18 cellular contexts compared by ENCODE assay signal in genomic region chr7:142152076-142152475, GRCh38. TPM values are rescaled to one million over a fixed set of nuclear protein-coding genes. Genes with fewer than 3 reads are reported as not detected.
DNase-seq lines count a peak whose midpoint lies in the region; ATAC-seq, FAIRE-seq and TF ChIP-seq lines count a peak whose summit lies in the region.
"Had no signal": no experiment of that assay in that cellular context is flagged by ENCODE, and none has a peak within 500 bp of the region (broad histone marks: within the 10 kb centered on the region; RNA-seq: fewer than 3 reads in every experiment).

No MANE protein-coding gene starts in this region.

- RAD21 ChIA-PET in GM12878 (lab: Charles Lee; ENCODE audit: unreplicated experiment) = no interaction called here

- WGBS in GM12878 (ENCODE audit: insufficient coverage, insufficient replicate concordance, low lambda C conversion rate, missing lambda C conversion rate) = 0% methylated on average over 1 of the region's 1 CpG

- H3K36me3 ChIP-seq in GM12878 (ENCODE audit: control insufficient read depth in 2 of 2, insufficient read depth in 2 of 2, low read length in 1 of 2) = no peaks in the 10 kb centered on the region
- no peaks in the 10 kb centered on the region for H3K36me3 ChIP-seq in PC-3 (ENCODE audit: low read depth, low read length)
- H3K36me3 ChIP-seq: HAP-1, heart right ventricle had no signal

- FAIRE-seq in GM12878 (lab: Jason Lieb, UNC) = no peak
- FAIRE-seq: colon had no signal

- TF ChIP-seq EP300 in GM12878 (IDR thresholded peaks at IDR 0.05; ENCODE audit: borderline replicate concordance in 1 of 2, control insufficient read depth in 1 of 2, low read depth in 2 of 2, low read length in 2 of 2) = no peak

- intact Hi-C loops in GM12878 (cut with micrococcal nuclease; ENCODE audit: unreplicated experiment) (no loop called here), head of caudate nucleus (cut with DNase I) (no loop called here), PC-3 (cut with micrococcal nuclease) (no loop called here)

- no peaks in the 10 kb centered on the region for H4K20me1 ChIP-seq in GM12878 (ENCODE audit: control insufficient read depth, insufficient read depth)
- no peaks in the 10 kb centered on the region for H4K20me1 ChIP-seq in PC-3 (ENCODE audit: low read length)

- H3K79me2 ChIP-seq in GM12878 (ENCODE audit: control insufficient read depth, insufficient read depth, low read length) (no peaks in the 10 kb centered on the region), PC-3 (ENCODE audit: low read length) (no peaks in the 10 kb centered on the region)

- no peaks in the 10 kb centered on the region for H3K9me2 ChIP-seq in PC-3 (replicated peaks; ENCODE audit: low read length)

- CTCF ChIA-PET in GM12878 (lab: Yijun Ruan, JAX) (interaction anchor here (0.6 to 1.0 kb wide), 2 partner anchors 160 to 366 kb away, joined by 3 read pairs; no protein-coding TSS in a partner anchor), PC-3 (lab: Charles Lee) (no interaction called here)

- ATAC-seq in GM18502 (IDR thresholded peaks at IDR 0.05; ENCODE audit: poor library complexity, unreplicated experiment) (peak; percentile 86), GM19395 (IDR thresholded peaks at IDR 0.05; ENCODE audit: unreplicated experiment) (peak; percentile 53), HG03159 (IDR thresholded peaks at IDR 0.05; ENCODE audit: unreplicated experiment) (peak; percentile 71), GM12878 (peak; percentile 78), PC-3 (no peak)
- ATAC-seq: esophagus mucosa, heart right ventricle, left ventricle myocardium superior had no signal

- H3K4me2 ChIP-seq in GM12878 (ENCODE audit: control insufficient read depth, insufficient read depth) (no peak overlapping the region), PC-3 (ENCODE audit: low read length) (no peak overlapping the region)

- H3K9ac ChIP-seq in GM12878 (ENCODE audit: control insufficient read depth, insufficient read depth, low read length) (no peak overlapping the region), PC-3 (ENCODE audit: low read length) (no peak overlapping the region)

- H3K27ac ChIP-seq in GM12878 (ENCODE audit: control insufficient read depth, insufficient read depth) = no peak overlapping the region
- H3K27ac ChIP-seq in PC-3 (ENCODE audit: low read length) = no peak overlapping the region
- H3K27ac ChIP-seq: heart right ventricle had no signal

- no peak for TF ChIP-seq POLR2A in GM12878 (IDR thresholded peaks at IDR 0.05; ENCODE audit: low read depth, low read length)

- H3K4me3 ChIP-seq in GM12878 = no peak overlapping the region
- no peak overlapping the region for H3K4me3 ChIP-seq in PC-3 (ENCODE audit: low read length)
- H3K4me3 ChIP-seq: HAP-1, heart right ventricle had no signal

- H2AFZ ChIP-seq in GM12878 (ENCODE audit: control insufficient read depth, low read depth, low read length) (no peak overlapping the region), PC-3 (ENCODE audit: low read length) (no peak overlapping the region)

- peak; percentile 5 for DNase-seq in GM12878 (ENCODE audit: low read depth, low spot score)
- DNase-seq in head of caudate nucleus = no peak
- DNase-seq in PC-3 = no peak
- no peak for DNase-seq in NCI-H1105 treated with DMSO at 0.1 percent for 48 hours (lab: John Stamatoyannopoulos, UW)
- DNase-seq in NCI-H774 (lab: John Stamatoyannopoulos, UW) = no peak
- DNase-seq: activated CD4-positive, alpha-beta T cell treated with anti-CD3 and anti-CD28 coated beads, Interleukin-2, amount 10 ng/mL, durations not matched to agents 7 days and 5 days; heart right ventricle; IMR-90; left ventricle myocardium superior; NCI-H1417 treated with DMSO at 0.1 percent for 48 hours; NCI-H446; RPMI8226 had no signal

- H3K4me1 ChIP-seq in GM12878 (ENCODE audit: control insufficient read depth, insufficient read depth, low read length) = no peaks in the 10 kb centered on the region
- H3K4me1 ChIP-seq in PC-3 (ENCODE audit: insufficient read depth, low read length) = no peaks in the 10 kb centered on the region
- H3K4me1 ChIP-seq: HAP-1, heart right ventricle had no signal

- POLR2A ChIA-PET in GM12878 (lab: Charles Lee) (no interaction called here), PC-3 (lab: Charles Lee; ENCODE audit: unreplicated experiment) (no interaction called here)

- BruUV-seq in GM12878 (replicated peaks; lab: Mats Ljungman, UMichigan) = no TSS peak
- no TSS peak for BruUV-seq in PC-3 (replicated peaks; lab: Mats Ljungman, UMichigan)

- H3F3A ChIP-seq in PC-3 (ENCODE audit: low read length, unreplicated experiment) = no peaks in the 10 kb centered on the region

- SMC1A ChIA-PET in GM12878 (lab: Charles Lee; ENCODE audit: uncharacterized antibody, unreplicated experiment) = no interaction called here

- TF ChIP-seq RAD21 in GM12878 (IDR thresholded peaks at IDR 0.05; ENCODE audit: insufficient read depth, low read depth, low read length) = no peak

- in situ Hi-C loops in GM12878 (cut with MboI) = no loop called here

- no peaks in the 10 kb centered on the region for H3K27me3 ChIP-seq in GM12878 (replicated peaks in 1 of 2; ENCODE audit: control insufficient read depth in 2 of 2, insufficient read depth in 2 of 2, low read length in 1 of 2)
- peaks cover 49% of the 10 kb centered on the region for H3K27me3 ChIP-seq in PC-3 (ENCODE audit: low read length)
- H3K27me3 ChIP-seq: heart right ventricle had no signal

- H3K9me3 ChIP-seq in GM12878 (replicated peaks; ENCODE audit: control insufficient read depth, insufficient read depth, low read length) (no peaks in the 10 kb centered on the region), PC-3 (ENCODE audit: low read length) (no peaks in the 10 kb centered on the region)
- H3K9me3 ChIP-seq: HAP-1 had no signal

- no peak for TF ChIP-seq CTCF in GM12878 (IDR thresholded peaks at IDR 0.05 in 2 of 3, conservative IDR thresholded peaks at IDR 0.05 in 1 of 3; ENCODE audit: control insufficient read depth in 2 of 3, extremely low read depth in 1 of 3, insufficient read depth in 1 of 3, low read depth in 3 of 3, low read length in 3 of 3)
- no peak for TF ChIP-seq CTCF in PC-3 (conservative IDR thresholded peaks at IDR 0.05; ENCODE audit: low read depth, low read length)

TF ChIP-seq in GM12878, 131 proteins besides CTCF, POLR2A, EP300 and RAD21:
- TF ChIP-seq BCL3 (IDR thresholded peaks at IDR 0.05; ENCODE audit: borderline replicate concordance, insufficient read depth, low read depth, low read length, poor library complexity, severe bottlenecking) = no peak
- no peak for TF ChIP-seq BHLHE40 (IDR thresholded peaks at IDR 0.05; ENCODE audit: borderline replicate concordance in 1 of 2, low read depth in 2 of 2, low read length in 1 of 2)
- TF ChIP-seq PKNOX1 (IDR thresholded peaks at IDR 0.05) = 0 out of 2 replicates have a peak, but pooled peaks have one; percentile 17
- no peak for TF ChIP-seq YBX1 (IDR thresholded peaks at IDR 0.05)
- no peak for TF ChIP-seq MTA3 (IDR thresholded peaks at IDR 0.05; ENCODE audit: borderline replicate concordance, low read length)
- TF ChIP-seq RUNX3 (IDR thresholded peaks at IDR 0.05; ENCODE audit: low read length) = 0 out of 2 replicates have a peak, but pooled peaks have one; percentile 5
- no peak for TF ChIP-seq POU2F2 (IDR thresholded peaks at IDR 0.05; ENCODE audit: borderline replicate concordance, low read depth, low read length)
- no peak for TF ChIP-seq LARP7 (IDR thresholded peaks at IDR 0.05)

RNA-seq across cellular contexts. Expression of gene MGAM2, which starts 40.6 kb away (rescaled TPM):
- 0.19 and 0.32 TPM in 2 replicates for total RNA-seq in GM12878 (2013; cell fraction: nucleolus; rRNA removed)
- total RNA-seq in GM12878 (2014; rRNA removed) (not detected in 2 replicates), GM12878 (2014; rRNA removed; fragmentation: Illumina TruSeq; extraction: Trizol) (not detected in 2 replicates), GM12878 (2021) (0.03 TPM in 1 of 2 replicates, not detected in the other), PC-3 (2014; rRNA removed) (not detected in 2 replicates)
- polyA plus RNA-seq in GM12878 (2011; ENCODE audit: low read depth) = not detected
- polyA plus RNA-seq in GM12878 (2011; rRNA removed) (0.16 and 0.23 TPM in 2 replicates), GM12878 (2014; fragmentation: Illumina TruSeq; extraction: Trizol) (0.01 TPM in 1 of 2 replicates, not detected in the other), GM12878 (2014; fragmentation: Nextera tagmentation; extraction: Ambion mirVana) (not detected), GM12878 (2014; rRNA removed) (not detected in 2 replicates), GM12878 (2016; fragmentation: Nextera tagmentation; extraction: Ambion mirVana) (under 1 TPM in 1 of 2 experiments, not detected in 1; 0.03 TPM)
- 0.05 and 0.12 TPM in 2 replicates for polyA plus RNA-seq in GM12878 (2011; cell fraction: cytosol; rRNA removed)
- polyA plus RNA-seq in GM12878 (2011; cell fraction: nucleus; rRNA removed) = 0.28 and 0.64 TPM in 2 replicates
- polyA plus RNA-seq in GM12878 (2012) = 0.01 TPM in 1 of 2 replicates, not detected in the other
- polyA minus RNA-seq in GM12878 (2011; rRNA and poly(A)+ RNA removed) = 0.10 and 0.29 TPM in 2 replicates
- polyA minus RNA-seq in GM12878 (2011; cell fraction: cytosol; rRNA and poly(A)+ RNA removed) = not detected in 2 replicates
- polyA minus RNA-seq in GM12878 (2011; cell fraction: nucleus; rRNA and poly(A)+ RNA removed) = 0.19 and 0.36 TPM in 2 replicates
- total RNA-seq: activated CD4-positive, alpha-beta T cell treated with anti-CD3 and anti-CD28 coated beads, Interleukin-2, amount 10 ng/mL, durations not matched to agents 7 days and 5 days; IMR-90 had no signal
- polyA plus RNA-seq: heart right ventricle, IMR-90 had no signal
